18 cellular contexts compared by ENCODE assay signal in the genomic region with DNA sequence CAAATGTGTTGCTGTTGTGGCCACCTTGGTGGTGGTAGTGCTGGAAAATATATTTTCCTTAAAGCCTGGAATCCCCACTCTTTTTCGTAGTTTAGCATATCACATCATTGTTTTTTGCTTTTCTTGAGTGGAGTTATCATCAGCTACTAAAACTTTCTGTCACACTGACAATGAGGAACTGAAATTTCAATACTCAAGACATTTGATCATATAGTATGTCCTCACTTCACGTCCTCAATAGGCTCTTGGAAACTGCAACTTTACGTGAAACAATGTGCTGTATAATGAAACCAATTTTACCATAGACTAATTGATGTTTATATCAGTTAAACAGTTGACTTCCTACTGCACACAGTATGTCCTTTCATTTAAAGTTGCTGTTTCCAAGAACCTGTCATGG.
A peak's percentile ranks its signal among the peaks of the same experiment; 100 is the strongest.
DNase-seq lines count a peak whose midpoint lies in the region; ATAC-seq, FAIRE-seq and TF ChIP-seq lines count a peak whose summit lies in the region.
"Had no signal": no experiment of that assay in that cellular context is flagged by ENCODE, and none has a peak within 500 bp of the region (broad histone marks: within the 10 kb centered on the region; RNA-seq: fewer than 3 reads in every experiment).

No MANE protein-coding gene starts in this region.

- intact Hi-C loops in GM12878 (cut with micrococcal nuclease; ENCODE audit: unreplicated experiment), result no loop called here
- intact Hi-C loops in MCF 10A (cut with micrococcal nuclease), result no loop called here

- H3K4me1 Mint-ChIP-seq in T-cell (no peaks in the 10 kb centered on the region), MCF 10A (ENCODE audit: insufficient read depth, unreplicated experiment) (no peaks in the 10 kb centered on the region)
- H3K4me1 Mint-ChIP-seq: CD4-positive, alpha-beta memory T cell; GM23338 had no signal

- TF ChIP-seq POLR2A in GM12878 (IDR thresholded peaks at IDR 0.05; ENCODE audit: low read depth, low read length), result no peak

- no peak overlapping the region for H2AFZ ChIP-seq in GM12878 (ENCODE audit: control insufficient read depth, low read depth, low read length)
- H2AFZ ChIP-seq: GM23338 had no signal

- no peaks in the 10 kb centered on the region for H3K9me3 ChIP-seq in GM12878 (replicated peaks; ENCODE audit: control insufficient read depth, insufficient read depth, low read length)
- H3K9me3 ChIP-seq: BE2C had no signal

- BruUV-seq in GM12878 (replicated peaks; lab: Mats Ljungman, UMichigan) (no TSS peak), MCF 10A (replicated peaks; lab: Mats Ljungman, UMichigan) (no TSS peak)

- H3K27ac Mint-ChIP-seq in T-cell, result no peak overlapping the region
- no peak overlapping the region for H3K27ac Mint-ChIP-seq in MCF 10A (ENCODE audit: low read depth, unreplicated experiment)
- H3K27ac Mint-ChIP-seq: CD4-positive, alpha-beta memory T cell; GM23338 had no signal

- peak; percentile 59 for ATAC-seq in GM18519 (IDR thresholded peaks at IDR 0.05; ENCODE audit: low FRiP score, unreplicated experiment)
- ATAC-seq in HG03103 (IDR thresholded peaks at IDR 0.05; ENCODE audit: low read depth, unreplicated experiment), result peak; percentile 83
- ATAC-seq in GM12878, result peak; percentile 78
- no peak for ATAC-seq in T-cell (replicated peaks in 1 of 4)
- ATAC-seq: GM23338, HepG2 had no signal

- H3K4me2 ChIP-seq in GM12878 (ENCODE audit: control insufficient read depth, insufficient read depth), result no peak overlapping the region
- H3K4me2 ChIP-seq: GM23338 had no signal

- no peaks in the 10 kb centered on the region for H4K20me1 ChIP-seq in GM12878 (ENCODE audit: control insufficient read depth, insufficient read depth)

- H3K27me3 Mint-ChIP-seq in T-cell, result peaks cover 0 to 5% of the 10 kb centered on the region in 2 donors
- no peaks in the 10 kb centered on the region for H3K27me3 Mint-ChIP-seq in MCF 10A (ENCODE audit: insufficient read depth, unreplicated experiment)
- H3K27me3 Mint-ChIP-seq: CD4-positive, alpha-beta memory T cell had no signal

- DNase-seq in GM12865 (ENCODE audit: low read depth) (peak; percentile 33), GM12878 (ENCODE audit: low read depth, low spot score) (no peak), superior temporal gyrus (ENCODE audit: extremely low spot score) (no peak), T-cell (no peak), MCF 10A (ENCODE audit: unreplicated experiment) (no peak)
- DNase-seq: BE2C; CD4-positive, alpha-beta memory T cell; COR-L47; DND-41; GDM1; H7 had no signal

- no peaks in the 10 kb centered on the region for H3K79me2 ChIP-seq in GM12878 (ENCODE audit: control insufficient read depth, insufficient read depth, low read length)

- H3K9me3 Mint-ChIP-seq in T-cell, result no peaks in the 10 kb centered on the region
- no peaks in the 10 kb centered on the region for H3K9me3 Mint-ChIP-seq in MCF 10A (ENCODE audit: unreplicated experiment)

- H3K4me3 ChIP-seq in GM12865 (ENCODE audit: low read depth, low read length) (no peak overlapping the region), GM12878 (no peak overlapping the region)
- H3K4me3 ChIP-seq: GM23338 had no signal

- H3K36me3 Mint-ChIP-seq in T-cell (no peaks in the 10 kb centered on the region), MCF 10A (ENCODE audit: insufficient read depth, unreplicated experiment) (no peaks in the 10 kb centered on the region)
- H3K36me3 Mint-ChIP-seq: CD4-positive, alpha-beta memory T cell had no signal

- no peaks in the 10 kb centered on the region for H3K4me1 ChIP-seq in GM12878 (ENCODE audit: control insufficient read depth, insufficient read depth, low read length)
- H3K4me1 ChIP-seq: BE2C had no signal

- no peak for TF ChIP-seq CTCF in GM12865 (IDR thresholded peaks at IDR 0.05; ENCODE audit: insufficient read depth, low read depth, low read length, missing control alignments)
- TF ChIP-seq CTCF in GM12878 (IDR thresholded peaks at IDR 0.05 in 2 of 3, conservative IDR thresholded peaks at IDR 0.05 in 1 of 3; ENCODE audit: control insufficient read depth in 2 of 3, extremely low read depth in 1 of 3, insufficient read depth in 1 of 3, low read depth in 3 of 3, low read length in 3 of 3), result no peak
- TF ChIP-seq CTCF in MCF 10A (IDR thresholded peaks at IDR 0.05; ENCODE audit: unreplicated experiment), result no peak

- no peaks in the 10 kb centered on the region for H3K36me3 ChIP-seq in GM12878 (ENCODE audit: control insufficient read depth in 2 of 2, insufficient read depth in 2 of 2, low read length in 1 of 2)
- H3K36me3 ChIP-seq: BE2C had no signal

- RAD21 ChIA-PET in GM12878 (lab: Charles Lee; ENCODE audit: unreplicated experiment), result no interaction called here

- in situ Hi-C loops in GM12878 (cut with MboI), result no loop called here

- H3K4me3 Mint-ChIP-seq in T-cell (no peak overlapping the region), MCF 10A (ENCODE audit: unreplicated experiment) (no peak overlapping the region)
- H3K4me3 Mint-ChIP-seq: CD4-positive, alpha-beta memory T cell; GM23338 had no signal

- H3K27ac ChIP-seq in GM12878 (ENCODE audit: control insufficient read depth, insufficient read depth), result no peak overlapping the region
- H3K27ac ChIP-seq: C4-2B had no signal

- no peak for TF ChIP-seq EP300 in GM12878 (IDR thresholded peaks at IDR 0.05; ENCODE audit: borderline replicate concordance in 1 of 2, control insufficient read depth in 1 of 2, low read depth in 2 of 2, low read length in 2 of 2)

- TF ChIP-seq RAD21 in GM12878 (IDR thresholded peaks at IDR 0.05; ENCODE audit: insufficient read depth, low read depth, low read length), result no peak

- 43% methylated on average over 3 of the region's 3 CpGs for WGBS in GM12878 (ENCODE audit: insufficient coverage, insufficient replicate concordance, low lambda C conversion rate, missing lambda C conversion rate)

- no peak overlapping the region for H3K9ac ChIP-seq in GM12878 (ENCODE audit: control insufficient read depth, insufficient read depth, low read length)

- SMC1A ChIA-PET in GM12878 (lab: Charles Lee; ENCODE audit: uncharacterized antibody, unreplicated experiment), result no interaction called here

- FAIRE-seq in GM12878 (lab: Jason Lieb, UNC), result no peak
- FAIRE-seq: A204.1, HepG2, HTR-8/SVneo had no signal

- H3K27me3 ChIP-seq in GM12878 (replicated peaks in 1 of 2; ENCODE audit: control insufficient read depth in 2 of 2, insufficient read depth in 2 of 2, low read length in 1 of 2), result no peaks in the 10 kb centered on the region

- POLR2A ChIA-PET in GM12878 (lab: Charles Lee), result interaction anchor here (0.6 kb wide), 1 partner anchor 922 kb away, joined by 3 read pairs; no protein-coding TSS in a partner anchor
- POLR2A ChIA-PET in T-cell (lab: Charles Lee), result no interaction called here
- POLR2A ChIA-PET in MCF 10A (lab: Yijun Ruan, JAX), result no interaction called here

- CTCF ChIA-PET in GM12878 (lab: Yijun Ruan, JAX), result interaction anchor here (1.0 to 2.2 kb wide), 2 partner anchors 19 to 41 kb away, joined by 4 to 7 read pairs; no protein-coding TSS in a partner anchor
- CTCF ChIA-PET in T-cell (lab: Charles Lee), result no interaction called here
- CTCF ChIA-PET in MCF 10A (lab: Yijun Ruan, JAX), result interaction anchor here (0.7 kb wide), 2 partner anchors 22 to 46 kb away, joined by 3 read pairs; no protein-coding TSS in a partner anchor

TF ChIP-seq in GM12878, 131 proteins besides CTCF, POLR2A, EP300 and RAD21:
- TF ChIP-seq SPI1 (IDR thresholded peaks at IDR 0.05; ENCODE audit: borderline replicate concordance, insufficient read depth, low read depth, low read length) (peak; percentile 81), BRCA1 (IDR thresholded peaks at IDR 0.05; ENCODE audit: low read depth, low read length) (no peak)

Comparison
In these comparisons a context has a peak if more than half of its experiments do, and no peak if none do; other contexts are left out.
1. ATAC-seq: peak in GM18519 (single experiment), HG03103 (single experiment) and GM12878 (single experiment); none in T-cell (0 of 4).
2. CTCF ChIA-PET loops: an anchor here in GM12878 (1.0 to 2.2 kb wide) and MCF 10A (0.7 kb wide); none called in T-cell.